Comparison of ENCODE assay signal across 8 cellular contexts in genomic region chr1:52365746-52366516, GRCh38. TPM values are rescaled to one million over a fixed set of nuclear protein-coding genes. Genes with fewer than 3 reads are reported as not detected.
A peak's percentile ranks its signal among the peaks of the same experiment; 100 is the strongest.
DNase-seq lines count a peak whose midpoint lies in the region; ATAC-seq and TF ChIP-seq lines count a peak whose summit lies in the region.

CC2D1B (minus strand) TSS chr1:52366205; CDS start chr1:52364620, 1,585 bp downstream.

- peak within 1 kb of the TSS; percentile 93 for H3K4ac ChIP-seq in trophoblast cell (ENCODE audit: low read depth, low read length)

- peak within 1 kb of the TSS; percentile 99 for H2BK5ac ChIP-seq in trophoblast cell (ENCODE audit: low read depth, low read length, poor library complexity)

- H3K27ac ChIP-seq in cardiac muscle cell: peak within 1 kb of the TSS; percentile 92
- peak within 1 kb of the TSS; percentile 94 for H3K27ac ChIP-seq in trophoblast cell (ENCODE audit: low read depth, low read length)
- H3K27ac ChIP-seq in transverse colon: peak within 1 kb of the TSS; percentile 93 to 99 (median 96)

- no peaks in the 10 kb centered on the region for H3K9me3 ChIP-seq in adipocyte (ENCODE audit: control insufficient read depth, low read length)
- H3K9me3 ChIP-seq in cardiac muscle cell (ENCODE audit: low read depth): no peaks in the 10 kb centered on the region
- H3K9me3 ChIP-seq in trophoblast cell (ENCODE audit: insufficient read depth, low read depth, low read length): no peaks in the 10 kb centered on the region
- H3K9me3 ChIP-seq in transverse colon: no peaks in the 10 kb centered on the region

- peak within 1 kb of the TSS; percentile 99 for H4K8ac ChIP-seq in trophoblast cell (ENCODE audit: low read depth, low read length)

- H4K91ac ChIP-seq in trophoblast cell (ENCODE audit: low read depth, low read length): peak within 1 kb of the TSS; percentile 99

- peak within 1 kb of the TSS; percentile 99 for H4K12ac ChIP-seq in trophoblast cell (ENCODE audit: low read depth, low read length)

- peak; percentile 15 for TF ChIP-seq EP300 in transverse colon (IDR thresholded peaks at IDR 0.05; ENCODE audit: low read depth)

- TF ChIP-seq CTCF in GM12875 (IDR thresholded peaks at IDR 0.05; ENCODE audit: borderline replicate concordance, insufficient read depth, low read depth, low read length) (no peak), cardiac muscle cell (IDR thresholded peaks at IDR 0.05; ENCODE audit: low read depth, low read length) (no peak), transverse colon (IDR thresholded peaks at IDR 0.05) (peak in 4 of 5 experiments; percentile 33 to 79 (median 40))

- H2AFZ ChIP-seq in trophoblast cell (ENCODE audit: insufficient read depth, low read length, poor library complexity): peak within 1 kb of the TSS; percentile 99

- peak; percentile 91 for ATAC-seq in HG02798 (IDR thresholded peaks at IDR 0.05; ENCODE audit: poor library complexity, unreplicated experiment)

- peak within 1 kb of the TSS; percentile 40 for H2BK12ac ChIP-seq in trophoblast cell (ENCODE audit: low read length)

- peaks cover 12% of the 10 kb centered on the region for H3K79me2 ChIP-seq in trophoblast cell (ENCODE audit: control insufficient read depth, insufficient read depth, low read length, poor library complexity)

- H3K23ac ChIP-seq in trophoblast cell (ENCODE audit: low read length): no peak within 1 kb of the TSS

- no CpG with 5 or more reads among the region's 92 CpGs for WGBS in trophoblast cell (ENCODE audit: extremely low coverage, insufficient coverage, insufficient read length)
- 1% methylated on average over 61 of the region's 92 CpGs; no CpG with 5 or more reads in 1 of the 2 donors for WGBS in transverse colon (ENCODE audit: low coverage in 1 of 2), 2 donors

- H2BK120ac ChIP-seq in trophoblast cell (ENCODE audit: insufficient read depth, low read length, poor library complexity): peak within 1 kb of the TSS; percentile 99

- H3K18ac ChIP-seq in trophoblast cell (ENCODE audit: low read length): peak within 1 kb of the TSS; percentile 99

- peak; percentile 96 for TF ChIP-seq POLR2A in transverse colon (IDR thresholded peaks at IDR 0.05)

- H3K14ac ChIP-seq in trophoblast cell (ENCODE audit: low read length): peak within 1 kb of the TSS; percentile 100

- H2AK5ac ChIP-seq in trophoblast cell (ENCODE audit: low read length): peak within 1 kb of the TSS; percentile 100

- DNase-seq in NCI-H1436 (lab: John Stamatoyannopoulos, UW) (peak; percentile 98), T follicular helper cell (ENCODE audit: low read depth) (peak; percentile 96), adipocyte (ENCODE audit: low read depth) (peak; percentile 96), cardiac muscle cell (ENCODE audit: low read depth in 1 of 2, low spot score in 1 of 2) (peak; percentile 99), trophoblast cell (peak; percentile 99 to 100), transverse colon (peak; percentile 99)

- H3K4me2 ChIP-seq in trophoblast cell (ENCODE audit: low read length): peak within 1 kb of the TSS; percentile 90

- H3K4me1 ChIP-seq in adipocyte (ENCODE audit: control insufficient read depth, insufficient read depth, low read length) (peaks cover 8% of the 10 kb centered on the region), cardiac muscle cell (ENCODE audit: low read depth) (peaks cover 9% of the 10 kb centered on the region), trophoblast cell (ENCODE audit: control insufficient read depth in 1 of 2, insufficient read depth in 2 of 2, low read length in 2 of 2) (peaks cover 11 to 12% of the 10 kb centered on the region in 2 experiments), transverse colon (peaks cover 6 to 23% (median 17%) of the 10 kb centered on the region in 4 donors)

- H3K27me3 ChIP-seq in adipocyte (replicated peaks; ENCODE audit: control insufficient read depth, insufficient read depth, low read length): no peaks in the 10 kb centered on the region
- H3K27me3 ChIP-seq in cardiac muscle cell: no peaks in the 10 kb centered on the region
- no peaks in the 10 kb centered on the region for H3K27me3 ChIP-seq in trophoblast cell (ENCODE audit: insufficient read depth, low read length)
- no peaks in the 10 kb centered on the region for H3K27me3 ChIP-seq in transverse colon

- H3K36me3 ChIP-seq in adipocyte (ENCODE audit: control insufficient read depth, insufficient read depth, low read length, severe bottlenecking) (peaks cover 23% of the 10 kb centered on the region), cardiac muscle cell (peaks cover 11% of the 10 kb centered on the region), trophoblast cell (ENCODE audit: control insufficient read depth in 1 of 2, insufficient read depth in 2 of 2, low read length in 2 of 2) (peaks cover 17 to 25% of the 10 kb centered on the region in 2 experiments), transverse colon (peaks cover 0 to 14% (median 4%) of the 10 kb centered on the region in 4 donors)

- in situ Hi-C loops in transverse colon (cut with MboI; ENCODE audit: low pct_ligation_motif_present in 1 of 4, low pct_unique_long_range_greater_than_20kb in 1 of 4, low sequenced_read_pairs in 3 of 4): no loop called here

- peaks cover 10% of the 10 kb centered on the region for H3K79me1 ChIP-seq in trophoblast cell (ENCODE audit: low read length)

- intact Hi-C loops in transverse colon (cut with DNase I; ENCODE audit: low total_unique reads): no loop called here

- H3K4me3 ChIP-seq in GM12875 (ENCODE audit: low read depth, low read length): peak within 1 kb of the TSS; percentile 99
- peak within 1 kb of the TSS; percentile 94 for H3K4me3 ChIP-seq in adipocyte (ENCODE audit: low read length)
- H3K4me3 ChIP-seq in cardiac muscle cell: peak within 1 kb of the TSS; percentile 75
- peak within 1 kb of the TSS; percentile 85 for H3K4me3 ChIP-seq in trophoblast cell (ENCODE audit: low read depth, low read length)
- peak within 1 kb of the TSS; percentile 78 to 98 (median 88) for H3K4me3 ChIP-seq in transverse colon

- peak within 1 kb of the TSS; percentile 96 for H3K9ac ChIP-seq in adipocyte (ENCODE audit: low read length)
- H3K9ac ChIP-seq in trophoblast cell (ENCODE audit: low read length): peak within 1 kb of the TSS; percentile 79

RNA-seq across cellular contexts. Expression of gene CC2D1B, which starts in this region (rescaled TPM):
- total RNA-seq in cardiac muscle cell (15.0 and 16.8 TPM in 2 replicates), transverse colon (10 to 100 TPM; 31.0 to 45.9 (median 39.2) TPM)
- polyA plus RNA-seq in cardiac muscle cell: 4.8 and 14.4 TPM in 2 replicates
- polyA plus RNA-seq in trophoblast cell (2013): 20.1 and 21.0 TPM in 2 replicates

Comparison
In these comparisons a context has a peak if more than half of its experiments do, and no peak if none do; other contexts are left out.
1. Peak in every context shown above with its lines: DNase-seq, ATAC-seq, H3K4me3 ChIP-seq and H3K27ac ChIP-seq.
2. CTCF ChIP-seq: peak in transverse colon (4 of 5); none in GM12875 (single experiment) and cardiac muscle cell (single experiment).